ENCODE assay signal across 22 cellular contexts in the genomic region with DNA sequence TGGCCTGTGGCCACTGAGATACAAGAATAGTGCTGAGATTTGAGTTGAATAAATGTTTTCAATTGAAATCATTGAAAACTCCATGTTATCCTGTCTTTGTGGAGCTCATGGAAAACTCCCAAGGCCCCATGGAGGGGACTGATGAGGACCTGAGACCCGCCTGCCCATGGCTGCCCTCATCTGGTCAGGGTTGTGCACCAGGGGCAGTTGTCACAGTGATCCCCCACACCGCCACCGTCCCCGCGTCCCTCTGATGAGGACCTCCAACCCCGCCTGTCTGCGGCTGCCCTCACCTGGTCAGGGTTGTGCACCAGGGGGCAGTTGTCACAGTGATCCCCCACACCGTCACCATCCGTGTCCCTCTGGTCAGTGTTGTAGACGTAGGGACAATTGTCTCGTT. TPM values are rescaled to one million over a fixed set of nuclear protein-coding genes. Genes with fewer than 3 reads are reported as not detected.
"Had no signal": no experiment of that assay in that cellular context is flagged by ENCODE, and none has a peak within 500 bp of the region (broad histone marks: within the 10 kb centered on the region; RNA-seq: fewer than 3 reads in every experiment).

No MANE protein-coding gene starts in this region.

- DNase-seq: activated CD4-positive, alpha-beta T cell treated with anti-CD3 and anti-CD28 coated beads, Interleukin-2, amount 50 U/mL, for 1 hour; activated CD4-positive, CD25-positive, alpha-beta regulatory T cell treated with anti-CD3 and anti-CD28 coated beads, Interleukin-2, amount 50 U/mL, for 72 hours; activated naive CD4-positive, alpha-beta T cell treated with Interleukin-2 at 50 U/mL for 16 hours; central memory CD4-positive, alpha-beta T cell; effector CD8-positive, alpha-beta T cell; heart left ventricle; kidney glomerular epithelial cell; left ventricle myocardium superior; mesenchymal stem cell; naive thymus-derived CD4-positive, alpha-beta T cell; retina; stimulated activated CD4-positive, alpha-beta T cell treated with anti-CD3 and anti-CD28 coated beads, Interleukin-12 subunit alpha, Interleukin-12 subunit beta, amount 100 ng/mL, for 4 hours; stimulated activated CD4-positive, alpha-beta T cell treated with anti-CD3 and anti-CD28 coated beads, Interleukin-1b, Interleukin-23, amount 100 ng/mL, for 48 hours; stimulated activated CD8-positive, alpha-beta memory T cell treated with anti-CD3 and anti-CD28 coated beads, Interleukin-4, amount 100 ng/mL, for 48 hours; stimulated activated naive CD4-positive, alpha-beta T cell; T-helper 2 cell; thyroid gland had no signal

- H3K27me3 ChIP-seq: gastroesophageal sphincter, heart left ventricle, thyroid gland had no signal

- H3K36me3 ChIP-seq: thyroid gland had no signal

- H3K27ac ChIP-seq: gastroesophageal sphincter, thyroid gland, VCaP had no signal

- H3K4me3 ChIP-seq: gastroesophageal sphincter, heart left ventricle, thyroid gland had no signal

- H3K27ac Mint-ChIP-seq: naive thymus-derived CD4-positive, alpha-beta T cell had no signal

- H3K4me3 Mint-ChIP-seq: brain; naive thymus-derived CD4-positive, alpha-beta T cell had no signal

- H3K9me3 ChIP-seq: heart left ventricle, thyroid gland had no signal

- ATAC-seq: esophagus mucosa; gastroesophageal sphincter; naive thymus-derived CD4-positive, alpha-beta T cell had no signal

- H3K4me1 ChIP-seq: thyroid gland had no signal

RNA-seq across cellular contexts. Expression of a gene that starts 27.8 kb away (rescaled TPM):
- total RNA-seq: activated CD8-positive, alpha-beta memory T cell treated with anti-CD3 and anti-CD28 coated beads for 36 hours; naive thymus-derived CD4-positive, alpha-beta T cell had no signal
